ENCODE assay signal across 27 cellular contexts in the genomic region with DNA sequence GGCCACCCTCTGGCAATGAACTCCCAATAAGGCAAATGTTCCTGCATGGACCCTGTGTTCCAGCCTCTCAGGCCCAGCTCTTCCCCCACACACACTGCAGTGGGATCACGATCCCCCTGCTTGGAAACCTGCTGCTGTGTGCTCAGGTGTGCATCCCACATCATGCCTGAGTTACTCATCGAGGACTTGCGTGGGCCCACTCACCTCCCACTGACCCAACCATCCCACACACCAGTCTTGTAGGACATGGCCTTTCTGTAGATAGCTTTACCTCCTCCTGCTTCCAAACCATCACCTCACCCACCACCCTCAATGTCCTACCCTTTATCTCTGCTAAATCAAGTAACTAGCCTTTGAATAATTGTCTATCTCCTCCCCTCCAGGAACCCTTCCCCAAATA. TPM values are rescaled to one million over a fixed set of nuclear protein-coding genes. Genes with fewer than 3 reads are reported as not detected.
"Had no signal": no experiment of that assay in that cellular context is flagged by ENCODE, and none has a peak within 500 bp of the region (broad histone marks: within the 10 kb centered on the region; RNA-seq: fewer than 3 reads in every experiment).

No MANE protein-coding gene starts in this region.

- H3K4me3 ChIP-seq: SK-N-MC had no signal

- H3K27ac Mint-ChIP-seq: activated CD8-positive, alpha-beta T cell treated with anti-CD3 and anti-CD28 coated beads, Interleukin-2, amount 10 ng/mL, durations not matched to agents 7 days and 5 days; activated naive CD4-positive, alpha-beta T cell treated with anti-CD3 and anti-CD28 coated beads, Interleukin-2, amount 50 U/mL, for 24 hours; T-helper 1 cell treated with Interleukin-12 subunit alpha and Interleukin-12 subunit beta and Interleukin-4 antibody, amounts not matched to agents 30 μg/mL and 1 μg/mL, for 36 hours; WTC11 had no signal

- DNase-seq: activated CD4-positive, alpha-beta T cell treated with anti-CD3 and anti-CD28 coated beads for 48 hours; activated CD4-positive, alpha-beta T cell treated with anti-CD3 and anti-CD28 coated beads, Interleukin-2, amount 50 U/mL, for 4 hours; activated CD4-positive, CD25-positive, alpha-beta regulatory T cell treated with anti-CD3 and anti-CD28 coated beads, Interleukin-2, amount 50 U/mL, for 72 hours; activated CD8-positive, alpha-beta memory T cell treated with anti-CD3 and anti-CD28 coated beads, Interleukin-2, amount 50 U/mL, for 48 hours; activated CD8-positive, alpha-beta T cell treated with anti-CD3 and anti-CD28 coated beads, Interleukin-2, amount 10 ng/mL, durations not matched to agents 7 days and 5 days; activated effector memory CD4-positive, alpha-beta T cell treated with Interleukin-2 at 50 U/mL for 16 hours; activated naive CD4-positive, alpha-beta T cell; activated T-cell treated with anti-CD3 and anti-CD28 coated beads, Interleukin-2, amount 50 U/mL, for 1 hour; aorta; NCI-H1092; NCI-H1417; NCI-H2029 treated with DMSO at 0.1 percent for 48 hours; NCI-H345; NCI-H510A; NCI-H526 treated with DMSO at 0.1 percent for 48 hours; NK-92 treated with Interleukin-12 subunit alpha and Interleukin-12 subunit beta, amount 100 ng/mL, for 24 hours; OCI-M1; RPMI8226; T-helper 9 cell had no signal

- H3K4me1 Mint-ChIP-seq: activated naive CD4-positive, alpha-beta T cell treated with anti-CD3 and anti-CD28 coated beads, Interleukin-2, amount 50 U/mL, for 24 hours; central memory CD8-positive, alpha-beta T cell had no signal

- H3K27me3 Mint-ChIP-seq: activated naive CD4-positive, alpha-beta T cell treated with anti-CD3 and anti-CD28 coated beads, Interleukin-2, amount 50 U/mL, for 24 hours had no signal

- H3K27ac ChIP-seq: KMS-11, SK-N-MC had no signal

- H3K9me3 Mint-ChIP-seq: activated naive CD4-positive, alpha-beta T cell treated with anti-CD3 and anti-CD28 coated beads, Interleukin-2, amount 50 U/mL, for 24 hours; central memory CD8-positive, alpha-beta T cell; T-helper 1 cell treated with Interleukin-12 subunit alpha and Interleukin-12 subunit beta and Interleukin-4 antibody, amounts not matched to agents 30 μg/mL and 1 μg/mL, for 36 hours; WTC11 had no signal

- H3K4me3 Mint-ChIP-seq: activated CD8-positive, alpha-beta T cell treated with anti-CD3 and anti-CD28 coated beads, Interleukin-2, amount 10 ng/mL, durations not matched to agents 7 days and 5 days; activated naive CD4-positive, alpha-beta T cell treated with anti-CD3 and anti-CD28 coated beads, Interleukin-2, amount 50 U/mL, for 24 hours; central memory CD8-positive, alpha-beta T cell; T-helper 1 cell treated with Interleukin-12 subunit alpha and Interleukin-12 subunit beta and Interleukin-4 antibody, amounts not matched to agents 30 μg/mL and 1 μg/mL, for 36 hours; WTC11 had no signal

RNA-seq across cellular contexts. Expression of a gene that starts 42.5 kb away (rescaled TPM):
- total RNA-seq: activated CD8-positive, alpha-beta T cell treated with anti-CD3 and anti-CD28 coated beads, Interleukin-2, amount 10 ng/mL, durations not matched to agents 7 days and 5 days; MCF 10A; Right ventricle myocardium inferior had no signal
